ENCODE assay signal across 8 cellular contexts in genomic region chr3:50264389-50264963, GRCh38. TPM values are rescaled to one million over a fixed set of nuclear protein-coding genes. Genes with fewer than 3 reads are reported as not detected.
DNase-seq lines count a peak whose midpoint lies in the region; TF ChIP-seq lines count a peak whose summit lies in the region.

No MANE protein-coding gene starts in this region.

- H3K9ac ChIP-seq in mucosa of rectum (ENCODE audit: low read depth in 1 of 2, low read length in 2 of 2): peak overlapping the region; percentile 24 to 36

- intact Hi-C loops in vagina (cut with DNase I): no loop called here

- H3K4me3 ChIP-seq in epithelial cell of esophagus (ENCODE audit: low read length) (no peak overlapping the region), mucosa of rectum (ENCODE audit: low read length in 2 of 2) (no peak overlapping the region), vagina (no peak overlapping the region)

- peak overlapping the region; percentile 96 to 97 for H3K27ac ChIP-seq in mucosa of rectum (ENCODE audit: low read depth in 2 of 2, low read length in 2 of 2)
- H3K27ac ChIP-seq in vagina: peak overlapping the region; percentile 98

- TF ChIP-seq CTCF in AG09319 (IDR thresholded peaks at IDR 0.05; ENCODE audit: low read depth, low read length) (no peak; the same call in 1 of the 2 replicates), epithelial cell of esophagus (IDR thresholded peaks at IDR 0.05; ENCODE audit: insufficient read depth, low read depth, low read length, missing control alignments) (no peak), vagina (IDR thresholded peaks at IDR 0.05) (no peak)

- H3K27me3 ChIP-seq in mucosa of rectum (ENCODE audit: control insufficient read depth in 2 of 2, insufficient read depth in 2 of 2, low read length in 2 of 2): no peaks in the 10 kb centered on the region
- no peaks in the 10 kb centered on the region for H3K27me3 ChIP-seq in vagina

- H3K36me3 ChIP-seq in mucosa of rectum (ENCODE audit: control insufficient read depth in 2 of 2, insufficient read depth in 2 of 2, low read length in 2 of 2) (no peaks in the 10 kb centered on the region), vagina (no peaks in the 10 kb centered on the region)

- H3K4me1 ChIP-seq in mucosa of rectum (ENCODE audit: control insufficient read depth in 2 of 2, insufficient read depth in 2 of 2, low read length in 2 of 2) (peaks cover 54 to 58% of the 10 kb centered on the region in 2 donors), vagina (peaks cover 84% of the 10 kb centered on the region)

- TF ChIP-seq POLR2A in vagina (IDR thresholded peaks at IDR 0.05): no peak

- H3K9me3 ChIP-seq in mucosa of rectum (ENCODE audit: control insufficient read depth in 2 of 2, low read length in 2 of 2) (no peaks in the 10 kb centered on the region), vagina (no peaks in the 10 kb centered on the region)

- DNase-seq in AG09319 (ENCODE audit: extremely low read depth, low read depth): peak; percentile 85
- peak; percentile 37 for DNase-seq in NCI-H526 treated with DMSO at 0.1 percent for 48 hours (lab: John Stamatoyannopoulos, UW)
- DNase-seq in epithelial cell of esophagus (ENCODE audit: low read depth): peak; percentile 81
- no peak for DNase-seq in vagina (ENCODE audit: extremely low spot score in 2 of 2)
- no peak for DNase-seq in KG1 (lab: John Stamatoyannopoulos, UW)
- no peak for DNase-seq in stimulated activated CD4-positive, alpha-beta T cell treated with anti-CD3 and anti-CD28 coated beads, Interleukin-2, amount 100 ng/mL, for 48 hours
- DNase-seq in DMS153 treated with DMSO at 0.1 percent for 48 hours (lab: John Stamatoyannopoulos, UW; ENCODE audit: unreplicated experiment): no peak

RNA-seq across cellular contexts. Expression of gene SEMA3B, which starts 4.5 kb away (rescaled TPM):
- 32.9 TPM for total RNA-seq in vagina

RNA-seq across cellular contexts. Expression of gene LSMEM2, which starts 14.4 kb away (rescaled TPM):
- not detected for total RNA-seq in vagina

RNA-seq across cellular contexts. Expression of gene IFRD2, which starts 27.8 kb away (rescaled TPM):
- total RNA-seq in vagina: 37.3 TPM

RNA-seq across cellular contexts. Expression of gene GNAI2, which starts 28.5 kb away (rescaled TPM):
- total RNA-seq in vagina: 244 TPM

RNA-seq across cellular contexts. Expression of gene HYAL3, which starts 34.7 kb away (rescaled TPM):
- 8.1 TPM for total RNA-seq in vagina

Comparison
In these comparisons a context has a peak if more than half of its experiments do, and no peak if none do; other contexts are left out.
1. DNase-seq: peak in AG09319 (single experiment), NCI-H526 treated with DMSO at 0.1 percent for 48 hours (single experiment) and epithelial cell of esophagus (single experiment); none in vagina (0 of 2), KG1 (single experiment), stimulated activated CD4-positive, alpha-beta T cell treated with anti-CD3 and anti-CD28 coated beads, Interleukin-2, amount 100 ng/mL, for 48 hours (0 of 2) and DMS153 treated with DMSO at 0.1 percent for 48 hours (single experiment).